22 cellular contexts compared by ENCODE assay signal in genomic region chr4:37625499-37625898, GRCh38.
A peak's percentile ranks its signal among the peaks of the same experiment; 100 is the strongest.
DNase-seq lines count a peak whose midpoint lies in the region; ATAC-seq, FAIRE-seq and TF ChIP-seq lines count a peak whose summit lies in the region.
"Had no signal": no experiment of that assay in that cellular context is flagged by ENCODE, and none has a peak within 500 bp of the region (broad histone marks: within the 10 kb centered on the region; RNA-seq: fewer than 3 reads in every experiment).

No MANE protein-coding gene starts in this region.

- no peak overlapping the region for H4K5ac ChIP-seq in IMR-90 (ENCODE audit: low read depth, low read length)

- H3K9me1 ChIP-seq in IMR-90 (ENCODE audit: insufficient read depth, low read length) (peaks cover 11% of the 10 kb centered on the region), K562 (ENCODE audit: control insufficient read depth, insufficient read depth, low read length) (no peaks in the 10 kb centered on the region)

- POLR2A ChIA-PET in IMR-90 (lab: Charles Lee; ENCODE audit: unreplicated experiment), result no interaction called here
- POLR2A ChIA-PET in K562 (lab: Yijun Ruan, JAX), result no interaction called here

- peak; percentile 38 for FAIRE-seq in RCC 7860 (lab: Jason Lieb, UNC)
- no peak for FAIRE-seq in K562 (lab: Jason Lieb, UNC)
- FAIRE-seq in kidney (lab: Jason Lieb, UNC), result peak; percentile 62
- FAIRE-seq: GM12891, GM18507, H1 had no signal

- H3K14ac ChIP-seq in IMR-90 (replicated peaks; ENCODE audit: low read depth, low read length), result no peak overlapping the region

- H2BK5ac ChIP-seq in IMR-90 (ENCODE audit: low read depth, low read length, poor library complexity, severe bottlenecking), result no peak overlapping the region

- TF ChIP-seq CTCF in IMR-90 (conservative IDR thresholded peaks at IDR 0.05; ENCODE audit: low read depth, low read length), result no peak
- TF ChIP-seq CTCF in K562 (IDR thresholded peaks at IDR 0.05 in 2 of 3, conservative IDR thresholded peaks at IDR 0.05 in 1 of 3; ENCODE audit: insufficient read depth in 2 of 3, low read depth in 1 of 3, low read length in 3 of 3), result no peak
- no peak for TF ChIP-seq CTCF in kidney (IDR thresholded peaks at IDR 0.05; ENCODE audit: borderline replicate concordance, extremely low read depth, insufficient read depth)

- H3K9ac ChIP-seq in IMR-90 (ENCODE audit: low read depth, low read length) (no peak overlapping the region), K562 (ENCODE audit: insufficient read depth in 1 of 2, low read depth in 2 of 2, low read length in 2 of 2) (no peak overlapping the region), kidney (ENCODE audit: low read length in 2 of 2) (no peak overlapping the region)
- H3K9ac ChIP-seq: GM23248 had no signal

- peaks cover 2% of the 10 kb centered on the region; the same call in 1 of the 2 replicates for H3K36me3 ChIP-seq in IMR-90 (ENCODE audit: control insufficient read depth, insufficient read depth, low read length)
- no peaks in the 10 kb centered on the region for H3K36me3 ChIP-seq in K562 (ENCODE audit: control insufficient read depth, insufficient read depth, low read length)
- no peaks in the 10 kb centered on the region for H3K36me3 ChIP-seq in kidney (ENCODE audit: control insufficient read depth in 1 of 2, insufficient read depth in 2 of 2, low read length in 2 of 2)

- H3K9me3 ChIP-seq in IMR-90 (ENCODE audit: control insufficient read depth, insufficient read depth, low read length), result no peaks in the 10 kb centered on the region
- no peaks in the 10 kb centered on the region for H3K9me3 ChIP-seq in K562 (replicated peaks; ENCODE audit: control insufficient read depth, insufficient read depth, low read depth, low read length)
- no peaks in the 10 kb centered on the region for H3K9me3 ChIP-seq in kidney (ENCODE audit: control insufficient read depth in 1 of 2, low read length in 2 of 2)

- WGBS in IMR-90 (ENCODE audit: extremely low coverage in 2 of 2, insufficient read length in 1 of 2), 2 experiments, result no CpG with 5 or more reads among the region's 1 CpG
- 31% methylated on average over 1 of the region's 1 CpG for WGBS in K562 (ENCODE audit: insufficient coverage, low coverage, missing lambda C conversion rate)

- H3K4me3 ChIP-seq in IMR-90 (ENCODE audit: insufficient read depth, low read depth, low read length) (no peak overlapping the region), K562 (no peak overlapping the region), kidney (ENCODE audit: low read length in 2 of 2) (no peak overlapping the region)
- H3K4me3 ChIP-seq: GM23248 had no signal

- H3K18ac ChIP-seq in IMR-90 (ENCODE audit: low read depth, low read length), result no peak overlapping the region

- H3K27ac ChIP-seq in IMR-90 (ENCODE audit: insufficient read depth, low read length), result no peak overlapping the region
- no peak overlapping the region for H3K27ac ChIP-seq in K562 (ENCODE audit: extremely low read depth, low read depth, low read length)
- H3K27ac ChIP-seq in kidney (ENCODE audit: low read depth in 2 of 2, low read length in 2 of 2), result no peak overlapping the region
- H3K27ac ChIP-seq in caudate nucleus (ENCODE audit: low read depth, low read length), result no peak overlapping the region
- H3K27ac ChIP-seq: GM23248 had no signal

- H2BK15ac ChIP-seq in IMR-90 (ENCODE audit: low read depth, low read length), result no peak overlapping the region

- H3K4me2 ChIP-seq in IMR-90 (ENCODE audit: low read depth, low read length) (no peak overlapping the region), K562 (ENCODE audit: insufficient read depth, low read length) (no peak overlapping the region)

- ATAC-seq in IMR-90 (ENCODE audit: low read depth) (no peak), K562 (no peak), GM19035 (IDR thresholded peaks at IDR 0.05; ENCODE audit: unreplicated experiment) (no peak)

- H2AFZ ChIP-seq in IMR-90 (replicated peaks; ENCODE audit: low read length, poor library complexity), result no peak overlapping the region
- H2AFZ ChIP-seq in K562 (ENCODE audit: low read depth, low read length), result no peak overlapping the region
- H2AFZ ChIP-seq: GM23248 had no signal

- H3K23ac ChIP-seq in IMR-90 (ENCODE audit: low read depth, low read length), result no peak overlapping the region

- DNase-seq in IMR-90 (no peak), RCC 7860 (ENCODE audit: low spot score) (no peak), K562 (ENCODE audit: extremely low read depth in 1 of 4, low spot score in 3 of 4) (no peak), kidney (no peak), caudate nucleus (lab: John Stamatoyannopoulos, UW) (no peak), A172 (ENCODE audit: low spot score) (no peak), NCI-H2171 treated with DMSO at 0.1 percent for 48 hours (lab: John Stamatoyannopoulos, UW) (no peak)
- DNase-seq: 8988T; C1 segment of cervical spinal cord; Calu3; CD4-positive, alpha-beta memory T cell; COR-L47; DMS53; DMS79 treated with DMSO at 0.1 percent for 48 hours; GF-D8; GM23248; H7; HCEC 1CT had no signal

- no peaks in the 10 kb centered on the region for H3K79me2 ChIP-seq in K562 (ENCODE audit: control insufficient read depth, insufficient read depth, low read length)

- no peak overlapping the region for H3K4ac ChIP-seq in IMR-90 (ENCODE audit: low read depth, low read length)

- TF ChIP-seq EP300 in K562 (IDR thresholded peaks at IDR 0.05; ENCODE audit: low read length), result no peak

- TF ChIP-seq POLR2A in IMR-90 (IDR thresholded peaks at IDR 0.05; ENCODE audit: low read depth, low read length) (no peak), K562 (conservative IDR thresholded peaks at IDR 0.05) (no peak)

- dilution Hi-C loops in IMR-90 (cut with HindIII; ENCODE audit: low sequenced_read_pairs, unreplicated experiment), result no loop called here

- no peak overlapping the region for H2AK5ac ChIP-seq in IMR-90 (ENCODE audit: low read depth, low read length)

- H3K79me1 ChIP-seq in IMR-90 (ENCODE audit: low read depth in 1 of 2, low read length in 2 of 2), result peaks cover 0 to 6% of the 10 kb centered on the region in 2 experiments; a peak in 2 of 4 replicates

- H4K91ac ChIP-seq in IMR-90 (ENCODE audit: insufficient read depth, low read depth, low read length), result no peak overlapping the region

- BruUV-seq in IMR-90 (replicated peaks; lab: Mats Ljungman, UMichigan) (no TSS peak), K562 (replicated peaks; lab: Mats Ljungman, UMichigan) (no TSS peak)

- H3K56ac ChIP-seq in IMR-90 (ENCODE audit: extremely low read depth, insufficient read depth, low read length), result no peak overlapping the region

- TF ChIP-seq RAD21 in IMR-90 (IDR thresholded peaks at IDR 0.05; ENCODE audit: low read length) (no peak), K562 (CRISPR knock-in tag; conservative IDR thresholded peaks at IDR 0.05 in 1 of 2, IDR thresholded peaks at IDR 0.05 in 1 of 2) (no peak)

- intact Hi-C loops in IMR-90 (cut with micrococcal nuclease) (no loop called here), K562 (cut with micrococcal nuclease) (no loop called here), kidney (cut with DNase I) (no loop called here)

- H4K20me1 ChIP-seq in IMR-90 (ENCODE audit: insufficient read depth, low read length) (no peaks in the 10 kb centered on the region), K562 (replicated peaks; ENCODE audit: control insufficient read depth, insufficient read depth, low read length) (no peaks in the 10 kb centered on the region)

- CTCF ChIA-PET in IMR-90 (lab: Yijun Ruan, JAX), result no interaction called here
- CTCF ChIA-PET in K562 (lab: Yijun Ruan, JAX; ENCODE audit: low intra/inter-chr PET ratio), result no interaction called here

- H2BK120ac ChIP-seq in IMR-90 (ENCODE audit: low read depth, low read length), result no peak overlapping the region

- no peak overlapping the region for H2BK20ac ChIP-seq in IMR-90 (ENCODE audit: low read depth, low read length)

- no peak overlapping the region for H2AK9ac ChIP-seq in IMR-90 (replicated peaks; ENCODE audit: low read depth, low read length, poor library complexity)

- in situ Hi-C loops in IMR-90 (cut with MboI; ENCODE audit: low sequenced_read_pairs), result no loop called here
- in situ Hi-C loops in K562 (cut with MboI), result no loop called here

- no peak overlapping the region for H4K8ac ChIP-seq in IMR-90 (ENCODE audit: low read depth in 2 of 2, low read length in 2 of 2)

- no peaks in the 10 kb centered on the region for H3K27me3 ChIP-seq in IMR-90 (ENCODE audit: control insufficient read depth, insufficient read depth, low read length)
- peaks cover 0 to 3% of the 10 kb centered on the region in 2 experiments; a peak in 1 of 5 replicates for H3K27me3 ChIP-seq in K562 (ENCODE audit: control insufficient read depth in 2 of 2, insufficient read depth in 2 of 2, low read length in 2 of 2)

- no peaks in the 10 kb centered on the region for H3K4me1 ChIP-seq in IMR-90 (ENCODE audit: control insufficient read depth, insufficient read depth, low read length)
- peaks cover 0 to 10% of the 10 kb centered on the region in 2 experiments; a peak in 2 of 5 replicates for H3K4me1 ChIP-seq in K562 (replicated peaks in 1 of 2; ENCODE audit: control insufficient read depth in 2 of 2, insufficient read depth in 2 of 2, low read length in 2 of 2)
- H3K4me1 ChIP-seq in kidney (ENCODE audit: control insufficient read depth in 1 of 2, insufficient read depth in 1 of 2, low read depth in 1 of 2, low read length in 2 of 2), result no peaks in the 10 kb centered on the region

TF ChIP-seq in IMR-90, 13 proteins besides CTCF, POLR2A, EP300 and RAD21:
- peak; percentile 66 for TF ChIP-seq CEBPB (IDR thresholded peaks at IDR 0.05; ENCODE audit: low read depth, low read length)
- no peak for TF ChIP-seq BHLHE40 (IDR thresholded peaks at IDR 0.05; ENCODE audit: low read depth, low read length)

TF ChIP-seq in K562, 482 proteins besides CTCF, POLR2A, EP300 and RAD21:
- TF ChIP-seq NR1H2 (CRISPR knock-in tag; IDR thresholded peaks at IDR 0.05) (no peak), CEBPB (tag; IDR thresholded peaks at IDR 0.05) (peak; percentile 76), CEBPG (CRISPR knock-in tag; IDR thresholded peaks at IDR 0.05) (no peak), CEBPG (tag; conservative IDR thresholded peaks at IDR 0.05 in 1 of 2, IDR thresholded peaks at IDR 0.05 in 1 of 2) (peak; percentile 44 to 93; a peak in 3 of 4 replicates)
